ENCODE assay signal across 8 cellular contexts in the genomic region with DNA sequence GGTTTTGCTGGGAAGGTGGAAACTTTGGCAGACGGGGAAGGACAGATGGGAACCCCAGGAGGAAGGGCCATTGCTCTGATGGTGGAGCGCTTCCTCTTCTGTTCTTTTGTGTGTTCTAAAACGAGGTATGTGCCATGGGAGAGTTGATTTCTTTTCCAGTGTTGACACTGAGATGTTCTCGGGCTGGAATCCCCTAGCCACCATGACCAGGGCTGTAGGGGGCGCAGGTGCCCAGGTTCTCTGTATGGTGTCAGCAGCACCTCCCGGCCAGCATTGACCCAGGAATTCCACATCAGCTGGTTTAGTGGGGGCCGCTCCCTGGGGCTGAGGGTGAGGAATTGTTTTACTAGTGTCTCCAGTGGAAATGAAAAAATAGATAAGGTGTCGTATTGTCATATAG. TPM values are rescaled to one million over a fixed set of nuclear protein-coding genes. Genes with fewer than 3 reads are reported as not detected.
DNase-seq lines count a peak whose midpoint lies in the region; ATAC-seq and TF ChIP-seq lines count a peak whose summit lies in the region.

No MANE protein-coding gene starts in this region.

- no peaks in the 10 kb centered on the region for H3K9me3 ChIP-seq in duodenal mucosa (ENCODE audit: control insufficient read depth in 1 of 2, low read length in 2 of 2)

- peak overlapping the region; percentile 61 for H3K27ac Mint-ChIP-seq in activated CD4-positive, alpha-beta T cell treated with anti-CD3 and anti-CD28 coated beads, Interleukin-2, amount 10 ng/mL, durations not matched to agents 24 days and 14 days
- peak overlapping the region; percentile 89 for H3K27ac Mint-ChIP-seq in stimulated activated effector memory CD8-positive, alpha-beta T cell treated with anti-CD3 and anti-CD28 coated beads, Interleukin-12 subunit alpha, Interleukin-12 subunit beta, amount 100 ng/mL, for 72 hours

- no peaks in the 10 kb centered on the region for H3K36me3 Mint-ChIP-seq in activated CD4-positive, alpha-beta T cell treated with anti-CD3 and anti-CD28 coated beads, Interleukin-2, amount 10 ng/mL, durations not matched to agents 24 days and 14 days (ENCODE audit: low read depth)
- no peaks in the 10 kb centered on the region for H3K36me3 Mint-ChIP-seq in stimulated activated effector memory CD8-positive, alpha-beta T cell treated with anti-CD3 and anti-CD28 coated beads, Interleukin-12 subunit alpha, Interleukin-12 subunit beta, amount 100 ng/mL, for 72 hours

- TF ChIP-seq CTCF in NB4 (IDR thresholded peaks at IDR 0.05; ENCODE audit: low read depth, low read length): peak; percentile 43

- peaks cover 6 to 13% of the 10 kb centered on the region in 2 donors for H3K4me1 ChIP-seq in duodenal mucosa (ENCODE audit: control insufficient read depth in 1 of 2, insufficient read depth in 2 of 2, low read length in 2 of 2)

- peak overlapping the region; percentile 69 for H3K4me3 Mint-ChIP-seq in activated CD4-positive, alpha-beta T cell treated with anti-CD3 and anti-CD28 coated beads, Interleukin-2, amount 10 ng/mL, durations not matched to agents 24 days and 14 days
- peak overlapping the region; percentile 68 for H3K4me3 Mint-ChIP-seq in stimulated activated effector memory CD8-positive, alpha-beta T cell treated with anti-CD3 and anti-CD28 coated beads, Interleukin-12 subunit alpha, Interleukin-12 subunit beta, amount 100 ng/mL, for 72 hours

- peaks cover 5% of the 10 kb centered on the region for H3K27me3 Mint-ChIP-seq in activated CD4-positive, alpha-beta T cell treated with anti-CD3 and anti-CD28 coated beads, Interleukin-2, amount 10 ng/mL, durations not matched to agents 24 days and 14 days

- H3K4me3 ChIP-seq in NB4 (ENCODE audit: low read depth, low read length): peak overlapping the region; percentile 34
- H3K4me3 ChIP-seq in duodenal mucosa (ENCODE audit: low read depth in 1 of 2, low read length in 2 of 2): peak overlapping the region; percentile 54 to 63

- H3K27ac ChIP-seq in duodenal mucosa (ENCODE audit: low read depth, low read length): no peak overlapping the region

- intact Hi-C loops in activated CD4-positive, alpha-beta T cell treated with anti-CD3 and anti-CD28 coated beads, Interleukin-2, amount 10 ng/mL, durations not matched to agents 24 days and 14 days (cut with micrococcal nuclease): no loop called here

- H3K9me3 Mint-ChIP-seq in activated CD4-positive, alpha-beta T cell treated with anti-CD3 and anti-CD28 coated beads, Interleukin-2, amount 10 ng/mL, durations not matched to agents 24 days and 14 days: no peaks in the 10 kb centered on the region
- H3K9me3 Mint-ChIP-seq in stimulated activated effector memory CD8-positive, alpha-beta T cell treated with anti-CD3 and anti-CD28 coated beads, Interleukin-12 subunit alpha, Interleukin-12 subunit beta, amount 100 ng/mL, for 72 hours: no peaks in the 10 kb centered on the region

- TF ChIP-seq POLR2A in NB4 (IDR thresholded peaks at IDR 0.05; ENCODE audit: extremely low read depth, insufficient read length): no peak

- H3K4me1 Mint-ChIP-seq in activated CD4-positive, alpha-beta T cell treated with anti-CD3 and anti-CD28 coated beads, Interleukin-2, amount 10 ng/mL, durations not matched to agents 24 days and 14 days: peaks cover 21% of the 10 kb centered on the region
- H3K4me1 Mint-ChIP-seq in stimulated activated effector memory CD8-positive, alpha-beta T cell treated with anti-CD3 and anti-CD28 coated beads, Interleukin-12 subunit alpha, Interleukin-12 subunit beta, amount 100 ng/mL, for 72 hours: peaks cover 28% of the 10 kb centered on the region

- H3K27me3 ChIP-seq in duodenal mucosa (ENCODE audit: control insufficient read depth in 1 of 2, insufficient read depth in 2 of 2, low read length in 2 of 2): no peaks in the 10 kb centered on the region

- H3K9ac ChIP-seq in duodenal mucosa (ENCODE audit: low read depth in 1 of 2, low read length in 2 of 2): no peak overlapping the region

- H3K36me3 ChIP-seq in duodenal mucosa (ENCODE audit: control insufficient read depth in 1 of 2, insufficient read depth in 2 of 2, low read length in 2 of 2): no peaks in the 10 kb centered on the region

- no peak for ATAC-seq in stimulated activated effector memory CD8-positive, alpha-beta T cell treated with anti-CD3 and anti-CD28 coated beads, Interleukin-12 subunit alpha, Interleukin-12 subunit beta, amount 100 ng/mL, for 72 hours
- ATAC-seq in GM21367 (IDR thresholded peaks at IDR 0.05; ENCODE audit: unreplicated experiment) (no peak), GM19035 (IDR thresholded peaks at IDR 0.05; ENCODE audit: unreplicated experiment) (no peak)

- no peak for DNase-seq in activated CD4-positive, alpha-beta T cell treated with anti-CD3 and anti-CD28 coated beads, Interleukin-2, amount 10 ng/mL, durations not matched to agents 24 days and 14 days
- no peak for DNase-seq in activated CD4-positive, alpha-beta T cell treated with anti-CD3 and anti-CD28 coated beads, Interleukin-2, amount 50 U/mL, for 4 hours
- DNase-seq in NB4 (ENCODE audit: low read depth) (peak; percentile 68), KG1 (lab: John Stamatoyannopoulos, UW) (no peak)
- DNase-seq in stimulated activated effector memory CD8-positive, alpha-beta T cell treated with anti-CD3 and anti-CD28 coated beads, Interleukin-12 subunit alpha, Interleukin-12 subunit beta, amount 100 ng/mL, for 72 hours (ENCODE audit: low spot score in 2 of 2): no peak

RNA-seq across cellular contexts. Expression of a gene that starts 34.3 kb away (rescaled TPM):
- 68.5 and 69.2 TPM in 2 replicates for total RNA-seq in activated CD4-positive, alpha-beta T cell treated with anti-CD3 and anti-CD28 coated beads, Interleukin-2, amount 10 ng/mL, durations not matched to agents 24 days and 14 days
